ENCODE assay signal across 16 cellular contexts in genomic region chr7:27846388-27846787, GRCh38.
A peak's percentile ranks its signal among the peaks of the same experiment; 100 is the strongest.
DNase-seq lines count a peak whose midpoint lies in the region; ATAC-seq and TF ChIP-seq lines count a peak whose summit lies in the region.
"Had no signal": no experiment of that assay in that cellular context is flagged by ENCODE, and none has a peak within 500 bp of the region (broad histone marks: within the 10 kb centered on the region; RNA-seq: fewer than 3 reads in every experiment).

No MANE protein-coding gene starts in this region.

- no peak for TF ChIP-seq CTCF in natural killer cell (IDR thresholded peaks at IDR 0.05)

- H3K36me3 Mint-ChIP-seq in natural killer cell: no peaks in the 10 kb centered on the region
- H3K36me3 Mint-ChIP-seq in natural killer cell treated with Interleukin-12 subunit alpha and Interleukin-12 subunit beta and Interleukin-15 and Interleukin-18, amount 100 ng/mL, for 72 hours: no peaks in the 10 kb centered on the region
- H3K36me3 Mint-ChIP-seq: CD4-positive, alpha-beta memory T cell had no signal

- no peaks in the 10 kb centered on the region for H3K9me3 Mint-ChIP-seq in natural killer cell
- H3K9me3 Mint-ChIP-seq in natural killer cell treated with Interleukin-12 subunit alpha and Interleukin-12 subunit beta and Interleukin-15 and Interleukin-18, amount 100 ng/mL, for 72 hours: no peaks in the 10 kb centered on the region

- H3K4me3 Mint-ChIP-seq in natural killer cell: no peak overlapping the region
- no peak overlapping the region for H3K4me3 Mint-ChIP-seq in natural killer cell treated with Interleukin-12 subunit alpha and Interleukin-12 subunit beta and Interleukin-15 and Interleukin-18, amount 100 ng/mL, for 72 hours
- H3K4me3 Mint-ChIP-seq: CD4-positive, alpha-beta memory T cell had no signal

- H3K4me1 Mint-ChIP-seq in natural killer cell: peaks cover 10 to 11% of the 10 kb centered on the region in 2 donors
- H3K4me1 Mint-ChIP-seq in natural killer cell treated with Interleukin-12 subunit alpha and Interleukin-12 subunit beta and Interleukin-15 and Interleukin-18, amount 100 ng/mL, for 72 hours (ENCODE audit: low read depth in 2 of 2): peaks cover 0 to 17% of the 10 kb centered on the region in 2 donors

- DNase-seq in natural killer cell (no peak), amniotic epithelial cell (ENCODE audit: low read depth) (peak; percentile 29), glomerular visceral epithelial cell (ENCODE audit: extremely low spot score) (peak; percentile 6), DMS79 treated with DMSO at 0.1 percent for 48 hours (lab: John Stamatoyannopoulos, UW) (no peak), hypothalamus (lab: John Stamatoyannopoulos, UW) (no peak)
- DNase-seq in natural killer cell treated with Interleukin-12 subunit alpha and Interleukin-12 subunit beta and Interleukin-15 and Interleukin-18, amount 100 ng/mL, for 72 hours (ENCODE audit: low spot score): no peak
- DNase-seq in activated effector memory CD4-positive, alpha-beta T cell treated with Interleukin-2 at 50 U/mL for 16 hours: no peak
- DNase-seq: Calu3; CD4-positive, alpha-beta memory T cell; GOT3; NCI-H1105; NCI-H2081; NCI-H748 treated with DMSO at 0.1 percent for 48 hours; SHP77 treated with DMSO at 0.1 percent for 48 hours had no signal

- ATAC-seq in natural killer cell: peak in 1 of 3 donors; percentile 18
- no peak for ATAC-seq in natural killer cell treated with Interleukin-12 subunit alpha and Interleukin-12 subunit beta and Interleukin-15 and Interleukin-18, amount 100 ng/mL, for 72 hours
- ATAC-seq: A549, HCT116 had no signal

- peak overlapping the region; percentile 10 to 56 for H3K27ac Mint-ChIP-seq in natural killer cell
- H3K27ac Mint-ChIP-seq in natural killer cell treated with Interleukin-12 subunit alpha and Interleukin-12 subunit beta and Interleukin-15 and Interleukin-18, amount 100 ng/mL, for 72 hours: peak overlapping the region in 1 of 2 donors; percentile 52

- intact Hi-C loops in natural killer cell (cut with micrococcal nuclease): no loop called here

- H3K27me3 Mint-ChIP-seq in natural killer cell (ENCODE audit: low read depth in 2 of 2): no peaks in the 10 kb centered on the region
- no peaks in the 10 kb centered on the region for H3K27me3 Mint-ChIP-seq in natural killer cell treated with Interleukin-12 subunit alpha and Interleukin-12 subunit beta and Interleukin-15 and Interleukin-18, amount 100 ng/mL, for 72 hours
- H3K27me3 Mint-ChIP-seq: CD4-positive, alpha-beta memory T cell had no signal

Comparison
In these comparisons a context has a peak if more than half of its experiments do, and no peak if none do; other contexts are left out.
1. DNase-seq: peak in amniotic epithelial cell (single experiment) and glomerular visceral epithelial cell (single experiment); none in natural killer cell (single experiment), natural killer cell treated with Interleukin-12 subunit alpha and Interleukin-12 subunit beta and Interleukin-15 and Interleukin-18, amount 100 ng/mL, for 72 hours (single experiment), activated effector memory CD4-positive, alpha-beta T cell treated with Interleukin-2 at 50 U/mL for 16 hours (single experiment), DMS79 treated with DMSO at 0.1 percent for 48 hours (single experiment) and hypothalamus (0 of 51).